ENCODE assay signal across 17 cellular contexts in the genomic region with DNA sequence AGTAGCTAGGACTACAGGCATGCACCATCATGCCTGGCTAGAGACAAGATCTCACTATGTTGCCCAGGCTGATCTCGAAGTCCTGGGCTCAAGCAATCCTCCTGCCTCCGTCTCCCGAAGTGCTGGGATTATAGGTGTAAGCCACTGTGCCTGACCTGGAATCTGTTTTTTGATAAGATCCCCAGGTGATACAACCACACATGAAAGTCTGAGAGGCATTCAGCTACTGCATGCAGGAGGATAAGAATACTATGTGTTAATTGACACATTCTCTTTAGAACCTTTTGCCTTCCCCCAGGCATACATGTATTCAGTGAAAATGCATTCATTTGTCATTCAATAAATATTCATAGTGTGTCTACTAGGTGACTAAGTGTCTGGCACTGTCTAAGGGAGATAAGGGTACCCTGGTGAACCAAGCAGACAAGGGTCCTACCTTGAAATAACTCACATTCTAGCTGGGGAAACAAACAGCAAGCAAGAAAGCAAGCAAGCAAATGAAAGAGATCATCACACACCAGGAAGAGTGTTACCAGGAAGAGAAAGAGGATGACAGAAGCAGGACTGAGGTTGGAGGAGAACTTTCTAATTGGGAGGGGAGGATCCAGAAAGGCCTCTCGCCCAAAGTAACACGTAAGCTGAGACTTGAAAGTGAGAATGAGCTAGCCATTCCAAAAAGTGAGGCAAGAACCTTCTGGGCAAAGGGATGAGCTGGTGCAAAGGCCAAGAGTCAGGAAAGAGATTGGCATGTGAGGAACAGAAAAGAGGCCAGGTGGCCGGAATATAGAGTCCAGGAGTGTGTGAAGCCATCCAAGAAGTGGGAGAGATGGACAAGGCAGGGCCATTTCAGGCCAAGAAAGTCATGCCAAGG. TPM values are rescaled to one million over a fixed set of nuclear protein-coding genes. Genes with fewer than 3 reads are reported as not detected.
DNase-seq lines count a peak whose midpoint lies in the region; ATAC-seq and TF ChIP-seq lines count a peak whose summit lies in the region.
"Had no signal": no experiment of that assay in that cellular context is flagged by ENCODE, and none has a peak within 500 bp of the region (broad histone marks: within the 10 kb centered on the region; RNA-seq: fewer than 3 reads in every experiment).

No MANE protein-coding gene starts in this region.

- peak in 2 of 8 donors; percentile 9 to 31 for ATAC-seq in heart right ventricle
- ATAC-seq in Right ventricle myocardium inferior, result no peak
- ATAC-seq: stimulated activated naive CD8-positive, alpha-beta T cell treated with anti-CD3 and anti-CD28 coated beads, Interleukin-15, Interleukin-2, amounts not matched to agents 100 U/mL and 50 U/mL, for 24 hours had no signal

- no peak for TF ChIP-seq EP300 in suprapubic skin (IDR thresholded peaks at IDR 0.05)

- H3K27ac ChIP-seq in heart right ventricle (peak overlapping the region in 6 of 10 donors; percentile 3 to 65 (median 36)), suprapubic skin (peak overlapping the region; percentile 48)
- H3K27ac ChIP-seq: vagina had no signal

- no peaks in the 10 kb centered on the region for H3K27me3 ChIP-seq in heart right ventricle
- no peaks in the 10 kb centered on the region for H3K27me3 ChIP-seq in suprapubic skin
- H3K27me3 ChIP-seq: vagina had no signal

- TF ChIP-seq CTCF in heart right ventricle (IDR thresholded peaks at IDR 0.05), result no peak
- TF ChIP-seq CTCF in suprapubic skin (IDR thresholded peaks at IDR 0.05), result no peak

- no peak for TF ChIP-seq POLR2A in suprapubic skin (IDR thresholded peaks at IDR 0.05)

- H3K4me1 ChIP-seq in heart right ventricle (peaks cover 6 to 87% (median 68%) of the 10 kb centered on the region in 9 donors), suprapubic skin (peaks cover 54% of the 10 kb centered on the region)

- 80% methylated on average over 6 of the region's 6 CpGs for WGBS in heart right ventricle, 2 donors
- 55% methylated on average over 6 of the region's 6 CpGs for WGBS in suprapubic skin

- peaks cover 0 to 25% (median 0%) of the 10 kb centered on the region in 9 donors for H3K36me3 ChIP-seq in heart right ventricle
- no peaks in the 10 kb centered on the region for H3K36me3 ChIP-seq in suprapubic skin
- H3K36me3 ChIP-seq: vagina had no signal

- intact Hi-C loops in heart right ventricle (cut with DNase I) (loop anchor here in 3 of 10 donors (2.0 to 10.0 kb wide), 3 partner anchors 56 to 144 kb away; a partner anchor contains a TSS), Right ventricle myocardium inferior (cut with DNase I) (no loop called here)

- DNase-seq in heart right ventricle (no peak), Right ventricle myocardium inferior (ENCODE audit: missing footprints) (no peak), astrocyte of the hippocampus (ENCODE audit: low read depth, low spot score) (peak; percentile 66), iris pigment epithelial cell (ENCODE audit: low read depth) (peak; percentile 36), suprapubic skin (ENCODE audit: low spot score in 2 of 2) (no peak), NCI-H1417 treated with DMSO at 0.1 percent for 48 hours (lab: John Stamatoyannopoulos, UW) (no peak), NOMO-1 (lab: John Stamatoyannopoulos, UW; ENCODE audit: unreplicated experiment in 2 of 2) (no peak), OCI-M2 (lab: John Stamatoyannopoulos, UW; ENCODE audit: unreplicated experiment) (no peak)
- DNase-seq: activated B cell treated with CpG ODN at 0.5 μM for 24 hours; COR-L47; dermis blood vessel endothelial cell; mesenchymal stem cell; NCI-H1105; NCI-H345; nucleus accumbens; stimulated activated naive CD8-positive, alpha-beta T cell treated with anti-CD3 and anti-CD28 coated beads, Interleukin-15, Interleukin-2, amounts not matched to agents 100 U/mL and 50 U/mL, for 24 hours had no signal

- H3K4me3 ChIP-seq in heart right ventricle (no peak overlapping the region), suprapubic skin (no peak overlapping the region)
- H3K4me3 ChIP-seq: vagina had no signal

- no peaks in the 10 kb centered on the region for H3K9me3 ChIP-seq in heart right ventricle
- H3K9me3 ChIP-seq in suprapubic skin, result no peaks in the 10 kb centered on the region
- H3K9me3 ChIP-seq: vagina had no signal

RNA-seq across cellular contexts. Expression of a gene that starts 6.5 kb away (rescaled TPM):
- total RNA-seq in heart right ventricle (10 to 100 TPM; 26.5 to 96.5 (median 41.0) TPM), Right ventricle myocardium inferior (38.8 TPM), suprapubic skin (10 to 100 TPM in 3 of 4 donors, 1 to 10 TPM in 1; 7.5 to 15.2 (median 13.7) TPM)
- polyA plus RNA-seq in heart right ventricle, result 10 to 100 TPM; 13.8 to 18.2 TPM

Comparison
In these comparisons a context has a peak if more than half of its experiments do, and no peak if none do; other contexts are left out.
1. DNase-seq: peak in astrocyte of the hippocampus (single experiment) and iris pigment epithelial cell (single experiment); none in heart right ventricle (0 of 2), Right ventricle myocardium inferior (single experiment), suprapubic skin (0 of 2), NCI-H1417 treated with DMSO at 0.1 percent for 48 hours (single experiment), NOMO-1 (0 of 2) and OCI-M2 (single experiment).